ENCODE assay signal across 8 cellular contexts in genomic region chr3:184345678-184346144, GRCh38. TPM values are rescaled to one million over a fixed set of nuclear protein-coding genes. Genes with fewer than 3 reads are reported as not detected.
DNase-seq lines count a peak whose midpoint lies in the region; ATAC-seq, FAIRE-seq and TF ChIP-seq lines count a peak whose summit lies in the region.

No MANE protein-coding gene starts in this region.

- peaks cover 4 to 8% of the 10 kb centered on the region in 2 donors for H3K4me1 ChIP-seq in kidney (ENCODE audit: control insufficient read depth in 1 of 2, insufficient read depth in 1 of 2, low read depth in 1 of 2, low read length in 2 of 2)
- H3K4me1 ChIP-seq in suprapubic skin, result peaks cover 33% of the 10 kb centered on the region

- ATAC-seq in GM19463 (IDR thresholded peaks at IDR 0.05; ENCODE audit: unreplicated experiment), result no peak

- no peak for FAIRE-seq in kidney (lab: Jason Lieb, UNC)

- no peaks in the 10 kb centered on the region for H3K27me3 ChIP-seq in suprapubic skin

- TF ChIP-seq EP300 in suprapubic skin (IDR thresholded peaks at IDR 0.05), result no peak

- peak overlapping the region in 1 of 2 donors; percentile 48 for H3K27ac ChIP-seq in kidney (ENCODE audit: low read depth in 2 of 2, low read length in 2 of 2)
- peak overlapping the region; percentile 55 for H3K27ac ChIP-seq in suprapubic skin

- no peak overlapping the region for H3K9ac ChIP-seq in kidney (ENCODE audit: low read length in 2 of 2)

- no peaks in the 10 kb centered on the region for H3K9me3 ChIP-seq in kidney (ENCODE audit: control insufficient read depth in 1 of 2, low read length in 2 of 2)
- H3K9me3 ChIP-seq in suprapubic skin, result no peaks in the 10 kb centered on the region

- in situ Hi-C loops in T47D (cut with HindIII; ENCODE audit: low pct_unique_long_range_greater_than_20kb, low sequenced_read_pairs), result no loop called here

- TF ChIP-seq CTCF in kidney (IDR thresholded peaks at IDR 0.05; ENCODE audit: borderline replicate concordance, extremely low read depth, insufficient read depth), result peak; percentile 41
- peak in 1 of 2 donors; percentile 60 for TF ChIP-seq CTCF in suprapubic skin (IDR thresholded peaks at IDR 0.05)

- whole genome bisulfite sequencing in suprapubic skin, result 30% methylated on average over 8 of the region's 8 CpGs

- intact Hi-C loops in kidney (cut with DNase I), result no loop called here

- H3K36me3 ChIP-seq in kidney (ENCODE audit: control insufficient read depth in 1 of 2, insufficient read depth in 2 of 2, low read length in 2 of 2), result peaks cover 6% of the 10 kb centered on the region in 2 donors
- peaks cover 26% of the 10 kb centered on the region for H3K36me3 ChIP-seq in suprapubic skin

- TF ChIP-seq POLR2A in suprapubic skin (IDR thresholded peaks at IDR 0.05), result no peak

- DNase-seq in DMS114 treated with DMSO at 0.1 percent for 48 hours (lab: John Stamatoyannopoulos, UW; ENCODE audit: unreplicated experiment), result peak; percentile 66
- DNase-seq in HPDE6-E6E7 (ENCODE audit: extremely low spot score), result peak; percentile 80
- DNase-seq in NOMO-1 treated with DMSO at 0.1 percent for 48 hours (lab: John Stamatoyannopoulos, UW; ENCODE audit: unreplicated experiment), result peak; percentile 19
- peak; percentile 97 to 99 for DNase-seq in T47D (ENCODE audit: low read depth in 1 of 2, low spot score in 1 of 2)
- DNase-seq in kidney, result peak; percentile 93
- no peak for DNase-seq in suprapubic skin (ENCODE audit: low spot score in 2 of 2)
- DNase-seq in stimulated activated CD4-positive, alpha-beta T cell treated with anti-CD3 and anti-CD28 coated beads, Interleukin-4, amount 100 ng/mL, for 1 hour, result no peak

- no peak overlapping the region for H3K4me3 ChIP-seq in kidney (ENCODE audit: low read length in 2 of 2)
- H3K4me3 ChIP-seq in suprapubic skin, result no peak overlapping the region

RNA-seq across cellular contexts. Expression of gene FAM131A, which starts 8.3 kb away (rescaled TPM):
- total RNA-seq in kidney (20.1 TPM), suprapubic skin (10 to 100 TPM; 54.4 to 77.9 (median 65.3) TPM)
- 14.0 TPM for polyA plus RNA-seq in kidney (ENCODE audit: insufficient read depth, low read depth, low replicate concordance)

RNA-seq across cellular contexts. Expression of gene CLCN2, which starts 15.7 kb away (rescaled TPM):
- total RNA-seq in kidney, result 10.4 TPM
- polyA plus RNA-seq in kidney (ENCODE audit: insufficient read depth, low read depth, low replicate concordance), result 6.4 TPM
- total RNA-seq in suprapubic skin, result 1 to 10 TPM; 2.1 to 7.9 (median 3.5) TPM

RNA-seq across cellular contexts. Expression of gene POLR2H, which starts 15.8 kb away (rescaled TPM):
- total RNA-seq in kidney (82.0 TPM), suprapubic skin (100 to 1,000 TPM in 1 of 4 donors, 10 to 100 TPM in 3; 42.4 to 116 (median 66.2) TPM)
- polyA plus RNA-seq in kidney (ENCODE audit: insufficient read depth, low read depth, low replicate concordance), result 157 TPM

RNA-seq across cellular contexts. Expression of gene EIF4G1, which starts 31.3 kb away (rescaled TPM):
- total RNA-seq in kidney (327 TPM), suprapubic skin (100 to 1,000 TPM; 382 to 463 (median 418) TPM)
- polyA plus RNA-seq in kidney (ENCODE audit: insufficient read depth, low read depth, low replicate concordance), result 118 TPM

RNA-seq across cellular contexts. Expression of gene THPO, which starts 32.3 kb away (rescaled TPM):
- total RNA-seq in kidney (0.85 TPM), suprapubic skin (under 1 TPM in 1 of 4 donors, not detected in 3; 0.93 TPM)
- 5.7 TPM for polyA plus RNA-seq in kidney (ENCODE audit: insufficient read depth, low read depth, low replicate concordance)

Comparison
In these comparisons a context has a peak if more than half of its experiments do, and no peak if none do; other contexts are left out.
1. DNase-seq: peak in DMS114 treated with DMSO at 0.1 percent for 48 hours (single experiment), HPDE6-E6E7 (single experiment), NOMO-1 treated with DMSO at 0.1 percent for 48 hours (single experiment), T47D (2 of 2) and kidney (single experiment); none in suprapubic skin (0 of 2) and stimulated activated CD4-positive, alpha-beta T cell treated with anti-CD3 and anti-CD28 coated beads, Interleukin-4, amount 100 ng/mL, for 1 hour (single experiment).